Comparison of ENCODE assay signal across 2 cellular contexts in genomic region chr14:39467889-39468524, GRCh38.
A peak's percentile ranks its signal among the peaks of the same experiment; 100 is the strongest.
TF ChIP-seq lines count a peak whose summit lies in the region.

No MANE protein-coding gene starts in this region.

TF ChIP-seq in IMR-90, 13 proteins besides CTCF, POLR2A, EP300 and RAD21:
- TF ChIP-seq USF2 (IDR thresholded peaks at IDR 0.05; ENCODE audit: low read depth, low read length) (no peak), FOS (IDR thresholded peaks at IDR 0.05; ENCODE audit: low read depth, low read length) (no peak), MAZ (IDR thresholded peaks at IDR 0.05; ENCODE audit: borderline replicate concordance, low read depth, low read length) (no peak), BHLHE40 (IDR thresholded peaks at IDR 0.05; ENCODE audit: low read depth, low read length) (no peak), SMC3 (IDR thresholded peaks at IDR 0.05; ENCODE audit: low read depth, low read length) (0 out of 2 replicates have a peak, but pooled peaks have one; percentile 14)

TF ChIP-seq in neural cell, 6 proteins besides CTCF, POLR2A, EP300 and RAD21:
- no peak for TF ChIP-seq POLR2AphosphoS5 (IDR thresholded peaks at IDR 0.05)
- no peak for TF ChIP-seq SMC3 (conservative IDR thresholded peaks at IDR 0.05; ENCODE audit: poor library complexity)
- TF ChIP-seq EZH2 (IDR thresholded peaks at IDR 0.05; ENCODE audit: borderline replicate concordance, insufficient read depth, low read length, poor library complexity, severe bottlenecking) = no peak
- no peak for TF ChIP-seq MXI1 (conservative IDR thresholded peaks at IDR 0.05; ENCODE audit: poor library complexity, severe bottlenecking)
- TF ChIP-seq REST (IDR thresholded peaks at IDR 0.05; ENCODE audit: borderline replicate concordance) = no peak
- no peak for TF ChIP-seq TAF1 (IDR thresholded peaks at IDR 0.05; ENCODE audit: low read depth)
TF ChIP-seq in neural cell: peak in this region for 0.
